In the genomic region with DNA sequence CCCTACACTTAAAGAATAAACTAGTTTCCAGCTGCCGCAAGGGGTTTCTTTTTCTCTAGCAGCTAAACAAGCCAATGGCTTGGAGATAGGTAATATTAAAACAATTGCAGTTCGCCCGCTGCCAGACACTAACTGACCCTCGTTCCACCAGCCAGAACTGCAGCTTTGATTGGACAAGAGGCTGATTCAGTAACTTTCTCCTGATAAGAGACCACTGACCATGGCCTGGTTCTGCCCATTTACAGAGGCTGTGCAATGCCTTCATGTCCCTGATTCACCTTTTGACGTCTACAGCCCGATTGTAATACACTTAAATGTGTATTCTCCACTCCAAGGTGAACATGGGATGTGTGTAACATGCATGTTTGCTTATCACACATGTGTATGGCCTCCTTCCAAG, we compare ENCODE assay signal across 8 cellular contexts.
"Had no signal": no experiment of that assay in that cellular context is flagged by ENCODE, and none has a peak within 500 bp of the region (broad histone marks: within the 10 kb centered on the region; RNA-seq: fewer than 3 reads in every experiment).

No MANE protein-coding gene starts in this region.

- DNase-seq: GDM1, GF-D8 had no signal

- ATAC-seq: GM12878 had no signal

- FAIRE-seq: G401.6, GM12878, GM12891, GM12892, GM18507, GM19239 had no signal

- H3K4me3 ChIP-seq: GM12878 had no signal
